12 cellular contexts compared by ENCODE assay signal in the genomic region with DNA sequence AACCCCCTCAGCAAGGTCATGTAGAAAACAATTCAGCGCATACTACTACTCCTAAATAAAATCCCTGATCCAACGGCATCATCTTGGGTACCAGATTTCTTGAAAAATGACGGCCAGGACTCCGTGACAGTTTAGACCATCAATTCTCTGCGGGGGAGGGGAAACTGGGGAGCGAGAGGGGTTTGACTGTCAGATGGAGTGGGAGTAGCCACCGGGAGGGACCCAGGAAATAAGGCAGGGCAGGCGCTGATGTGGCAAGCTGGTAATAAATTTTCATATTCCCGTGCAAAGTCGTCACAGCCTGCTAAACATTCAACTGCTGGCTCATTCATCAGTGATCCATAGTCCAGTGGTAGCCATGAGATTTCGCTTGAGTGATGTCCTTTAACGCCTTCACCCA. TPM values are rescaled to one million over a fixed set of nuclear protein-coding genes. Genes with fewer than 3 reads are reported as not detected.
DNase-seq lines count a peak whose midpoint lies in the region; ATAC-seq, FAIRE-seq and TF ChIP-seq lines count a peak whose summit lies in the region.
"Had no signal": no experiment of that assay in that cellular context is flagged by ENCODE, and none has a peak within 500 bp of the region (broad histone marks: within the 10 kb centered on the region; RNA-seq: fewer than 3 reads in every experiment).

No MANE protein-coding gene starts in this region.

- POLR2A ChIA-PET in HepG2 (lab: Yijun Ruan, JAX) = no interaction called here

- H3K79me1 ChIP-seq in neuronal stem cell (ENCODE audit: low read depth, low read length) = no peaks in the 10 kb centered on the region

- H3K14ac ChIP-seq in neuronal stem cell (ENCODE audit: low read length) = no peak overlapping the region

- H3K9ac ChIP-seq in neuronal stem cell (ENCODE audit: low read depth, low read length, poor library complexity) (no peak overlapping the region), HepG2 (ENCODE audit: insufficient read depth, low read depth, low read length) (no peak overlapping the region)

- H3K4me3 Mint-ChIP-seq in activated naive CD8-positive, alpha-beta T cell treated with anti-CD3 and anti-CD28 coated beads for 36 hours = no peak overlapping the region

- H3K4me1 Mint-ChIP-seq in activated naive CD8-positive, alpha-beta T cell treated with anti-CD3 and anti-CD28 coated beads for 36 hours = no peaks in the 10 kb centered on the region

- no peak overlapping the region for H3K23ac ChIP-seq in neuronal stem cell (ENCODE audit: low read depth, low read length, poor library complexity)

- no peak overlapping the region for H3K18ac ChIP-seq in neuronal stem cell (ENCODE audit: low read length)

- no peak for ATAC-seq in RWPE2 (ENCODE audit: low read depth)
- ATAC-seq in esophagus mucosa = no peak
- ATAC-seq in omental fat pad (ENCODE audit: low FRiP score) = no peak
- ATAC-seq in HepG2 = no peak

- no peak overlapping the region for H2BK5ac ChIP-seq in neuronal stem cell (ENCODE audit: low read length)

- H3K36me3 ChIP-seq in RWPE2 (ENCODE audit: low read depth) (no peaks in the 10 kb centered on the region), esophagus muscularis mucosa (no peaks in the 10 kb centered on the region), neuronal stem cell (replicated peaks in 1 of 2; ENCODE audit: control insufficient read depth in 2 of 2, insufficient read depth in 2 of 2, low read length in 2 of 2) (no peaks in the 10 kb centered on the region), HepG2 (replicated peaks in 1 of 2; ENCODE audit: control insufficient read depth in 1 of 2, insufficient read depth in 2 of 2, low read length in 2 of 2) (no peaks in the 10 kb centered on the region)

- TF ChIP-seq EP300 in esophagus muscularis mucosa (IDR thresholded peaks at IDR 0.05) (no peak), HepG2 (IDR thresholded peaks at IDR 0.05; ENCODE audit: low read depth in 2 of 2, low read length in 2 of 2) (no peak), HepG2 (CRISPR knock-in tag; IDR thresholded peaks at IDR 0.05; ENCODE audit: borderline replicate concordance) (no peak)

- intact Hi-C loops in esophagus muscularis mucosa (cut with DNase I) = no loop called here
- intact Hi-C loops in HepG2 (cut with micrococcal nuclease; ENCODE audit: unreplicated experiment) = no loop called here

- TF ChIP-seq CTCF in RWPE2 (IDR thresholded peaks at IDR 0.05; ENCODE audit: poor library complexity, severe bottlenecking) (no peak), esophagus muscularis mucosa (IDR thresholded peaks at IDR 0.05) (no peak), omental fat pad (IDR thresholded peaks at IDR 0.05) (no peak), HepG2 (CRISPR knock-in tag; IDR thresholded peaks at IDR 0.05) (no peak)

- H3K4ac ChIP-seq in neuronal stem cell (ENCODE audit: low read length) = no peak overlapping the region

- H3K4me2 ChIP-seq in neuronal stem cell (ENCODE audit: insufficient read depth, low read length, poor library complexity, severe bottlenecking) = peak overlapping the region; percentile 75
- H3K4me2 ChIP-seq in HepG2 (ENCODE audit: low read depth, low read length) = no peak overlapping the region

- no peak overlapping the region for H4K8ac ChIP-seq in neuronal stem cell (ENCODE audit: low read depth, low read length)

- no peak overlapping the region for H2BK120ac ChIP-seq in neuronal stem cell (ENCODE audit: low read depth, low read length)

- peaks cover 4% of the 10 kb centered on the region for H3K9me3 Mint-ChIP-seq in activated naive CD8-positive, alpha-beta T cell treated with anti-CD3 and anti-CD28 coated beads for 36 hours

- DNase-seq in DMS53 (lab: John Stamatoyannopoulos, UW) (peak; percentile 48), RWPE2 (ENCODE audit: low spot score) (no peak), esophagus muscularis mucosa (ENCODE audit: extremely low spot score) (no peak), neuronal stem cell (ENCODE audit: low spot score) (no peak), omental fat pad (ENCODE audit: low spot score) (no peak), HepG2 (ENCODE audit: low spot score) (no peak)
- DNase-seq in activated naive CD8-positive, alpha-beta T cell treated with anti-CD3 and anti-CD28 coated beads for 36 hours = no peak
- DNase-seq: activated gamma-delta T cell treated with Interleukin-2 at 50 U/mL for 16 hours, NCI-H187 treated with DMSO at 0.1 percent for 48 hours had no signal

- peaks cover 6% of the 10 kb centered on the region for H3K27me3 Mint-ChIP-seq in activated naive CD8-positive, alpha-beta T cell treated with anti-CD3 and anti-CD28 coated beads for 36 hours

- H3K27me3 ChIP-seq in RWPE2 (ENCODE audit: insufficient read depth, poor library complexity, severe bottlenecking) (no peaks in the 10 kb centered on the region), esophagus muscularis mucosa (peaks cover 0 to 12% (median 0%) of the 10 kb centered on the region in 4 donors), neuronal stem cell (ENCODE audit: control insufficient read depth in 3 of 3, insufficient read depth in 3 of 3, low read depth in 1 of 3, low read length in 3 of 3) (peaks cover 0 to 38% (median 6%) of the 10 kb centered on the region in 3 experiments), HepG2 (ENCODE audit: control insufficient read depth in 1 of 2, insufficient read depth in 2 of 2, low read length in 2 of 2) (peaks cover 0 to 1% of the 10 kb centered on the region in 2 experiments; a peak in 1 of 5 replicates)

- TF ChIP-seq POLR2A in esophagus muscularis mucosa (IDR thresholded peaks at IDR 0.05; ENCODE audit: low read depth) (no peak), HepG2 (IDR thresholded peaks at IDR 0.05; ENCODE audit: insufficient read depth in 1 of 2, low read depth in 2 of 2, low read length in 2 of 2) (no peak)

- TF ChIP-seq RAD21 in HepG2 (CRISPR knock-in tag; IDR thresholded peaks at IDR 0.05) = no peak

- H3K9me3 ChIP-seq in RWPE2 (ENCODE audit: severe bottlenecking) = no peaks in the 10 kb centered on the region
- no peaks in the 10 kb centered on the region for H3K9me3 ChIP-seq in esophagus muscularis mucosa
- no peaks in the 10 kb centered on the region for H3K9me3 ChIP-seq in neuronal stem cell (replicated peaks in 1 of 2; ENCODE audit: control insufficient read depth in 2 of 2, insufficient read depth in 1 of 2, low read depth in 1 of 2, low read length in 2 of 2)
- H3K9me3 ChIP-seq in HepG2 (ENCODE audit: low read length) = no peaks in the 10 kb centered on the region

- no peaks in the 10 kb centered on the region for H3K36me3 Mint-ChIP-seq in activated naive CD8-positive, alpha-beta T cell treated with anti-CD3 and anti-CD28 coated beads for 36 hours

- no peak overlapping the region for H2AK5ac ChIP-seq in neuronal stem cell (ENCODE audit: low read depth, low read length)

- no peaks in the 10 kb centered on the region for H3K79me2 ChIP-seq in HepG2 (ENCODE audit: insufficient read depth, low read length)

- in situ Hi-C loops in HepG2 (cut with HindIII; ENCODE audit: extremely low pct_ligation_motif_present, low pct_unique_long_range_greater_than_20kb) = no loop called here

- no peaks in the 10 kb centered on the region for H3K4me1 ChIP-seq in RWPE2 (ENCODE audit: insufficient read depth, poor library complexity, severe bottlenecking)
- peaks cover 0 to 8% (median 8%) of the 10 kb centered on the region in 4 donors for H3K4me1 ChIP-seq in esophagus muscularis mucosa
- peaks cover 0 to 2% of the 10 kb centered on the region in 2 donors for H3K4me1 ChIP-seq in neuronal stem cell (ENCODE audit: control insufficient read depth in 2 of 2, insufficient read depth in 1 of 2, low read depth in 1 of 2, low read length in 2 of 2)
- H3K4me1 ChIP-seq in HepG2 (ENCODE audit: insufficient read depth, low read length) = no peaks in the 10 kb centered on the region

- H4K20me1 ChIP-seq in HepG2 (ENCODE audit: insufficient read depth, low read length) = no peaks in the 10 kb centered on the region

- no TSS peak for BruUV-seq in HepG2 (replicated peaks; lab: Mats Ljungman, UMichigan)

- no peak overlapping the region for H2BK15ac ChIP-seq in neuronal stem cell (ENCODE audit: low read length)

- H3K27ac ChIP-seq in RWPE2 (ENCODE audit: poor library complexity, severe bottlenecking) = no peak overlapping the region
- H3K27ac ChIP-seq in esophagus muscularis mucosa (replicated peaks in 1 of 4) = no peak overlapping the region
- H3K27ac ChIP-seq in neuronal stem cell (replicated peaks; ENCODE audit: low read length) = no peak overlapping the region
- no peak overlapping the region for H3K27ac ChIP-seq in HepG2 (ENCODE audit: extremely low read length, insufficient read depth, low read length)

- H3K4me3 ChIP-seq in RWPE2 (ENCODE audit: severe bottlenecking) (peak overlapping the region; percentile 16), esophagus muscularis mucosa (peak overlapping the region in 3 of 4 donors; percentile 13 to 25 (median 23)), neuronal stem cell (ENCODE audit: low read length in 2 of 2) (peak overlapping the region; percentile 30 to 61), HepG2 (replicated peaks in 1 of 3; ENCODE audit: insufficient read depth in 1 of 3, low read depth in 2 of 3, low read length in 3 of 3) (no peak overlapping the region)

- no peak overlapping the region for H3K27ac Mint-ChIP-seq in activated naive CD8-positive, alpha-beta T cell treated with anti-CD3 and anti-CD28 coated beads for 36 hours

- no peak for FAIRE-seq in HepG2 (lab: Jason Lieb, UNC)
- FAIRE-seq: endometrium had no signal

- CTCF ChIA-PET in HepG2 (lab: Yijun Ruan, JAX; ENCODE audit: low intra/inter-chr PET ratio, low total read pairs) = no interaction called here

- H4K91ac ChIP-seq in neuronal stem cell (ENCODE audit: low read depth, low read length, poor library complexity) = no peak overlapping the region

- H2BK12ac ChIP-seq in neuronal stem cell (ENCODE audit: low read length) = no peak overlapping the region

- 25% methylated on average over 12 of the region's 12 CpGs for WGBS in esophagus muscularis mucosa
- WGBS in neuronal stem cell (ENCODE audit: extremely low coverage in 2 of 2, insufficient read length in 2 of 2, insufficient replicate concordance in 1 of 2), 2 donors = no CpG with 5 or more reads among the region's 12 CpGs
- 9% methylated on average over 8 of the region's 12 CpGs for WGBS in HepG2 (ENCODE audit: low lambda C conversion rate)

- H2AFZ ChIP-seq in neuronal stem cell (ENCODE audit: low read length) (peak overlapping the region; percentile 89), HepG2 (ENCODE audit: low read length) (no peak overlapping the region)

RNA-seq across cellular contexts. Expression of gene CDH18, which starts 0.4 kb away (rescaled TPM):
- total RNA-seq in esophagus muscularis mucosa (under 1 TPM in 2 of 4 donors, not detected in 2; under 0.01 to 0.65 TPM), esophagus mucosa (not detected), omental fat pad (not detected), HepG2 (2016; rRNA removed; fragmentation: Illumina TruSeq; extraction: Trizol) (not detected in 2 replicates)
- 0.07 TPM for polyA plus RNA-seq in neuronal stem cell (2013, experiment 1 of 2)
- polyA plus RNA-seq in neuronal stem cell (2013, experiment 2 of 2) = 0.12 TPM
- total RNA-seq in activated naive CD8-positive, alpha-beta T cell treated with anti-CD3 and anti-CD28 coated beads for 36 hours = not detected
- not detected in 2 replicates for total RNA-seq in HepG2 (2016; cell fraction: cytosol; rRNA removed; fragmentation: Illumina TruSeq; extraction: Trizol; ENCODE audit: low read depth)
- not detected in 2 replicates for total RNA-seq in HepG2 (2016; cell fraction: insoluble cytoplasmic fraction; rRNA removed; fragmentation: Illumina TruSeq; extraction: Trizol)
- not detected in 2 replicates for total RNA-seq in HepG2 (2016; cell fraction: membrane; rRNA removed; fragmentation: Illumina TruSeq; extraction: Trizol)
- total RNA-seq in HepG2 (2016; cell fraction: nucleus; rRNA removed; fragmentation: Illumina TruSeq; extraction: Trizol) = not detected in 2 replicates
- polyA plus RNA-seq in HepG2 (2011; rRNA removed) = not detected in 2 replicates
- not detected in 2 replicates for polyA plus RNA-seq in HepG2 (2011; cell fraction: cytosol; rRNA removed)
- not detected in 2 replicates for polyA plus RNA-seq in HepG2 (2011; cell fraction: nucleus; rRNA removed)
- not detected in 2 replicates for polyA plus RNA-seq in HepG2 (2012)
- not detected in 2 replicates for polyA plus RNA-seq in HepG2 (2016; cell fraction: cytosol; fragmentation: Illumina TruSeq; extraction: Trizol; ENCODE audit: low read depth)
- polyA plus RNA-seq in HepG2 (2016; cell fraction: insoluble cytoplasmic fraction; fragmentation: Illumina TruSeq; extraction: Trizol; ENCODE audit: low read depth) = not detected in 2 replicates
- not detected in 2 replicates for polyA plus RNA-seq in HepG2 (2016; cell fraction: membrane; fragmentation: Illumina TruSeq; extraction: Trizol; ENCODE audit: low read depth)
- not detected in 2 replicates for polyA plus RNA-seq in HepG2 (2016; cell fraction: nucleus; fragmentation: Illumina TruSeq; extraction: Trizol; ENCODE audit: insufficient read depth, low read depth)
- not detected in 2 replicates for polyA minus RNA-seq in HepG2 (2011; rRNA and poly(A)+ RNA removed; ENCODE audit: low replicate concordance)
- not detected in 2 replicates for polyA minus RNA-seq in HepG2 (2011; cell fraction: cytosol; rRNA and poly(A)+ RNA removed)
- not detected in 2 replicates for polyA minus RNA-seq in HepG2 (2011; cell fraction: nucleus; rRNA and poly(A)+ RNA removed)
- total RNA-seq: Right ventricle myocardium superior had no signal

Comparison
In these comparisons a context has a peak if more than half of its experiments do, and no peak if none do; other contexts are left out.
1. H3K4me3 ChIP-seq: peak in RWPE2 (single experiment), esophagus muscularis mucosa (3 of 4) and neuronal stem cell (2 of 2); none in HepG2 (0 of 3).